Comparison of ENCODE assay signal across 1 cellular context in genomic region chr17:67862614-67863217, GRCh38.
TF ChIP-seq lines count a peak whose summit lies in the region.

No MANE protein-coding gene starts in this region.

TF ChIP-seq in HepG2, 621 proteins besides CTCF, POLR2A, EP300 and RAD21 (continued from another document):
- TF ChIP-seq DMTF1 (CRISPR knock-in tag; IDR thresholded peaks at IDR 0.05) (no peak), ZNF616 (CRISPR knock-in tag; IDR thresholded peaks at IDR 0.05; ENCODE audit: low read depth) (no peak), ZNF362 (CRISPR knock-in tag; IDR thresholded peaks at IDR 0.05; ENCODE audit: borderline replicate concordance) (peak; percentile 67; the same call in 1 of the 2 replicates), MAFK (conservative IDR thresholded peaks at IDR 0.05 in 1 of 2, IDR thresholded peaks at IDR 0.05 in 1 of 2; ENCODE audit: low read length in 2 of 2) (peak in 1 of 2 experiments; percentile 29; a peak in 1 of 4 replicates)
TF ChIP-seq in HepG2: peak in this region for 2.
